In the genomic region with DNA sequence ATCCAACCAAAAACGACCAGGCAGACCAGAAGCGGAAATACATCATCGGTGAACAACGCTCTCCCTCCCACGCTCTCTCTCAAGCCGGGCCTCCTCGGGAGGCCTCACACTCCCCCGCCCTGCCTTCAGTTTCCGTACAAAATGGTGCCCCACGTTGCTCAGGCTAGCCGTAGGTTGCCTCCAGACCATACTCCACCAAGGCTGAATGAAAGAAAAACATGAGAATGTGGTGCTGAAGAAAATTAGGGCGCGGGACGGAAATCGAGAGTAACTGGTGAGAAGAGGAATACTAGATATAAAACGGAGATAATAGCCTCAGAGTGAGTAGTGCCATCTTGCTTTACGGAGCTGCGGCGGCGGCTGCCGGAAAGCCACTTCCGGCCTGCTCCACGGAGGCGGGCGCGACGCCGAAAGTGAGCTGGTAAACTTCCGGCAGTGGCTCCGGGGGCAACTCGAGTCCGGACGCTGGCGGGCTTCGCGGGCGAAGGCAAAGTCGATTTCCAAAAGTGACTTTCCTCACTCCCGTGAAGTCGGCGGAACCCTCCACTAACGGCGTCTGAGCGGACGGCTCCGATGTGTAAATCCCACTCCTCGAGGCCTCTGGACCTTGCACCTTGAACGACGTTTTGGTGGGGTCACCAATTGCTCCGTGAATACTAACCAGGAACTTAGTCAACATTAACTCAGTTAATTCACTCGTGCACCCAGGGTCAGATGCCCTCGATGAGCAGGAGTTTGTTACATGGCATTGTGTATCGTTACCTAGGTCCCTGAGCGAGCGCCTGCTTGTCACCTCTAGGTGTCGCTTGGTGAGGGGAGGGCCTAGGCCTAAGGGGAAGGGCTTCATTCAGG, we compare ENCODE assay signal across 1 cellular context.
A peak's percentile ranks its signal among the peaks of the same experiment; 100 is the strongest.
TF ChIP-seq lines count a peak whose summit lies in the region.

SH3BP5L (minus strand) TSS at position 7 of the 852 bp plus-strand sequence. CDS start 980 bp downstream, outside the sequence.

TF ChIP-seq in K562, 482 proteins besides CTCF, POLR2A, EP300 and RAD21 (continued from another document):
- peak; percentile 61; the same call in 1 of the 2 replicates for TF ChIP-seq DEAF1 (CRISPR knock-in tag; IDR thresholded peaks at IDR 0.05)
- no peak for TF ChIP-seq NR2F6 (CRISPR knock-in tag; IDR thresholded peaks at IDR 0.05)
- no peak for TF ChIP-seq PTBP1 (IDR thresholded peaks at IDR 0.05; ENCODE audit: low read depth, low read length)
- peak; percentile 98 for TF ChIP-seq ZFX (CRISPR knock-in tag; IDR thresholded peaks at IDR 0.05)
- TF ChIP-seq CHD1 (IDR thresholded peaks at IDR 0.05; ENCODE audit: low read length), result peak; percentile 20
- peak in 1 of 2 experiments; percentile 78; a peak in 1 of 4 replicates for TF ChIP-seq KDM4B (IDR thresholded peaks at IDR 0.05; ENCODE audit: borderline replicate concordance in 2 of 2, low read depth in 1 of 2)
- peak; percentile 78 for TF ChIP-seq RNF2 (IDR thresholded peaks at IDR 0.05)
- TF ChIP-seq, protein P1, sequence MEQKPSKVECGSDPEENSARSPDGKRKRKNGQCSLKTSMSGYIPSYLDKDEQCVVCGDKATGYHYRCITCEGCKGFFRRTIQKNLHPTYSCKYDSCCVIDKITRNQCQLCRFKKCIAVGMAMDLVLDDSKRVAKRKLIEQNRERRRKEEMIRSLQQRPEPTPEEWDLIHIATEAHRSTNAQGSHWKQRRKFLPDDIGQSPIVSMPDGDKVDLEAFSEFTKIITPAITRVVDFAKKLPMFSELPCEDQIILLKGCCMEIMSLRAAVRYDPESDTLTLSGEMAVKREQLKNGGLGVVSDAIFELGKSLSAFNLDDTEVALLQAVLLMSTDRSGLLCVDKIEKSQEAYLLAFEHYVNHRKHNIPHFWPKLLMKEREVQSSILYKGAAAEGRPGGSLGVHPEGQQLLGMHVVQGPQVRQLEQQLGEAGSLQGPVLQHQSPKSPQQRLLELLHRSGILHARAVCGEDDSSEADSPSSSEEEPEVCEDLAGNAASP (IDR thresholded peaks at IDR 0.05), result no peak
- TF ChIP-seq SAFB (IDR thresholded peaks at IDR 0.05; ENCODE audit: borderline replicate concordance, low read depth, low read length), result no peak
- TF ChIP-seq, protein P2, sequence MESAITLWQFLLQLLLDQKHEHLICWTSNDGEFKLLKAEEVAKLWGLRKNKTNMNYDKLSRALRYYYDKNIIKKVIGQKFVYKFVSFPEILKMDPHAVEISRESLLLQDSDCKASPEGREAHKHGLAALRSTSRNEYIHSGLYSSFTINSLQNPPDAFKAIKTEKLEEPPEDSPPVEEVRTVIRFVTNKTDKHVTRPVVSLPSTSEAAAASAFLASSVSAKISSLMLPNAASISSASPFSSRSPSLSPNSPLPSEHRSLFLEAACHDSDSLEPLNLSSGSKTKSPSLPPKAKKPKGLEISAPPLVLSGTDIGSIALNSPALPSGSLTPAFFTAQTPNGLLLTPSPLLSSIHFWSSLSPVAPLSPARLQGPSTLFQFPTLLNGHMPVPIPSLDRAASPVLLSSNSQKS (CRISPR knock-in tag; IDR thresholded peaks at IDR 0.05), result no peak
- TF ChIP-seq BMI1 (IDR thresholded peaks at IDR 0.05; ENCODE audit: low read length), result no peak
- TF ChIP-seq ASH1L (IDR thresholded peaks at IDR 0.05; ENCODE audit: borderline replicate concordance, low read depth, partially characterized antibody), result peak; percentile 42
- TF ChIP-seq SMAD3 (CRISPR knock-in tag; conservative IDR thresholded peaks at IDR 0.05), result 0 out of 2 replicates have a peak, but pooled peaks have one; percentile 67
- peak in 1 of 2 experiments; percentile 57; a peak in 1 of 4 replicates for TF ChIP-seq HDAC1 (IDR thresholded peaks at IDR 0.05)
- TF ChIP-seq GATAD2B (IDR thresholded peaks at IDR 0.05; ENCODE audit: borderline replicate concordance), result no peak; the same call in 1 of the 2 replicates
- no peak for TF ChIP-seq GTF2F1 (IDR thresholded peaks at IDR 0.05; ENCODE audit: low read depth, low read length)
- TF ChIP-seq PATZ1 (CRISPR knock-in tag; IDR thresholded peaks at IDR 0.05; ENCODE audit: borderline replicate concordance), result no peak
- no peak for TF ChIP-seq PHTF2 (CRISPR knock-in tag; IDR thresholded peaks at IDR 0.05)
- TF ChIP-seq RREB1 (CRISPR knock-in tag; IDR thresholded peaks at IDR 0.05), result no peak
- no peak; the same call in 1 of the 2 replicates for TF ChIP-seq BCOR (IDR thresholded peaks at IDR 0.05)
- TF ChIP-seq SREBF2 (CRISPR knock-in tag; IDR thresholded peaks at IDR 0.05), result no peak
